ENCODE assay signal across 27 cellular contexts in the genomic region with DNA sequence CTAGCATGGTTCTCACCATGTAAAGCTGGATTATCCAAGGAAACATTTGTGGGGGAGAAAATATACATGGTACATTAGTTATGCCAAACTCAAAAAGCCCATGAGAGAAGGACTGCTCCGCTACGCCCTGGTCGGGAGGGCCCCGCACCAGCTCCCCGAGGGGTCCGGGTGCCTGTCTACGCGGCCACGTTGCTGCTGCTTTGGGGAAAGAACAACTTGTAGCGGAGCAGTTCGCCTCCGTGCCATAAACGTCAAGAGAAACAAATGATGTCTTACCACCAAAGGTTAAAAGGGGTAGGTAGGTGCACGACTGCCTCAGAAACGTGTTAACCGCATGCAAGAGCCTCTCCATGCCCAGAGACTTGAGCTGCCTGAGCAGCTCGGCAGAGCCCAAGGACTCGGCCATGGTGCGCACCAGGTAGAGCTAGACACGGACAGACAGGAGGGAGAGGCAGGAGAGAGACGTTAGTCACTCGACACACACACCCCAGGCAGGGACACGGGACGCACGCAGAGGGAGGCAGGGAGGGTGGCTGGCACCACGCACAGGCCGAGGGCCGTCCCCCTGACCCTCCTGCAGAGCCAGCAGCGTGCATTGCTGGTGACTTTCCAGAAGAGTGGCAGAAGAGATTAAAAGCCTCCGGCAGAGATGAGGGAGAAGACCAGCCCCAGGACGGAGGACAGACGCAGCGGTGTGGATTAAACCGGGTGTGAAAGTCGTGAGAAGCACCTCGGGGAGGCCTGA.
"Had no signal": no experiment of that assay in that cellular context is flagged by ENCODE, and none has a peak within 500 bp of the region (broad histone marks: within the 10 kb centered on the region; RNA-seq: fewer than 3 reads in every experiment).

No MANE protein-coding gene starts in this region.

- H3K4me3 ChIP-seq: breast epithelium, gastrocnemius medialis, neural progenitor cell, testis, transverse colon had no signal

- H3K9me3 Mint-ChIP-seq: activated CD4-positive, alpha-beta memory T cell treated with anti-CD3 and anti-CD28 coated beads, Interleukin-2, amount 10 ng/mL, durations not matched to agents 7 days and 5 days; activated CD4-positive, alpha-beta T cell treated with anti-CD3 and anti-CD28 coated beads, Interleukin-2, amount 10 ng/mL, durations not matched to agents 7 days and 5 days; activated T-cell treated with anti-CD3 and anti-CD28 coated beads, Interleukin-2, amount 50 U/mL, for 4 hours; activated T-helper 17 cell treated with anti-CD3 and anti-CD28 coated beads, Interleukin-2, amount 50 U/mL, for 72 hours; dendritic cell treated with granulocyte-macrophage colony-stimulating factor and Interleukin-4, amounts not matched to agents 40 ng/mL and 50 ng/mL, for 4 days; naive B cell; neural progenitor cell; T-helper 1 cell treated with Interleukin-12 subunit alpha and Interleukin-12 subunit beta and Interleukin-4 antibody, amounts not matched to agents 30 μg/mL and 1 μg/mL, for 36 hours had no signal

- H3K27ac ChIP-seq: breast epithelium, gastrocnemius medialis, neural progenitor cell, testis, transverse colon, WERI-Rb-1 had no signal

- H3K4me1 ChIP-seq: breast epithelium, gastrocnemius medialis, neural progenitor cell, testis, transverse colon had no signal

- H3K36me3 Mint-ChIP-seq: naive B cell had no signal

- H3K27me3 ChIP-seq: breast epithelium, gastrocnemius medialis, neural progenitor cell, testis, transverse colon had no signal

- H3K36me3 ChIP-seq: neural progenitor cell, WERI-Rb-1 had no signal

- H2AFZ ChIP-seq: neural progenitor cell had no signal

- ATAC-seq: activated T-cell treated with anti-CD3 and anti-CD28 coated beads, Interleukin-2, amount 50 U/mL, for 4 hours; activated T-helper 17 cell treated with anti-CD3 and anti-CD28 coated beads, Interleukin-2, amount 50 U/mL, for 72 hours; gastrocnemius medialis; left cardiac atrium; left ventricle myocardium superior had no signal

- H3K4me3 Mint-ChIP-seq: activated CD4-positive, alpha-beta memory T cell treated with anti-CD3 and anti-CD28 coated beads, Interleukin-2, amount 10 ng/mL, durations not matched to agents 7 days and 5 days; activated CD4-positive, alpha-beta T cell treated with anti-CD3 and anti-CD28 coated beads, Interleukin-2, amount 10 ng/mL, durations not matched to agents 7 days and 5 days; activated T-cell treated with anti-CD3 and anti-CD28 coated beads, Interleukin-2, amount 50 U/mL, for 4 hours; activated T-helper 17 cell treated with anti-CD3 and anti-CD28 coated beads, Interleukin-2, amount 50 U/mL, for 72 hours; dendritic cell treated with granulocyte-macrophage colony-stimulating factor and Interleukin-4, amounts not matched to agents 40 ng/mL and 50 ng/mL, for 4 days; naive B cell; neural progenitor cell; T-helper 1 cell treated with Interleukin-12 subunit alpha and Interleukin-12 subunit beta and Interleukin-4 antibody, amounts not matched to agents 30 μg/mL and 1 μg/mL, for 36 hours had no signal

- H3K9ac ChIP-seq: neural progenitor cell had no signal

- H3K27ac Mint-ChIP-seq: activated CD4-positive, alpha-beta memory T cell treated with anti-CD3 and anti-CD28 coated beads, Interleukin-2, amount 10 ng/mL, durations not matched to agents 7 days and 5 days; activated CD4-positive, alpha-beta T cell treated with anti-CD3 and anti-CD28 coated beads, Interleukin-2, amount 10 ng/mL, durations not matched to agents 7 days and 5 days; activated T-helper 17 cell treated with anti-CD3 and anti-CD28 coated beads, Interleukin-2, amount 50 U/mL, for 72 hours; dendritic cell treated with granulocyte-macrophage colony-stimulating factor and Interleukin-4, amounts not matched to agents 40 ng/mL and 50 ng/mL, for 4 days; neural progenitor cell; T-helper 1 cell treated with Interleukin-12 subunit alpha and Interleukin-12 subunit beta and Interleukin-4 antibody, amounts not matched to agents 30 μg/mL and 1 μg/mL, for 36 hours had no signal

- H3K4me1 Mint-ChIP-seq: activated CD4-positive, alpha-beta memory T cell treated with anti-CD3 and anti-CD28 coated beads, Interleukin-2, amount 10 ng/mL, durations not matched to agents 7 days and 5 days; activated CD4-positive, alpha-beta T cell treated with anti-CD3 and anti-CD28 coated beads, Interleukin-2, amount 10 ng/mL, durations not matched to agents 7 days and 5 days; activated T-helper 17 cell treated with anti-CD3 and anti-CD28 coated beads, Interleukin-2, amount 50 U/mL, for 72 hours; naive B cell; neural progenitor cell had no signal

- H3K9me3 ChIP-seq: breast epithelium, gastrocnemius medialis, testis, transverse colon had no signal

- DNase-seq: activated CD4-positive, alpha-beta memory T cell treated with anti-CD3 and anti-CD28 coated beads, Interleukin-2, amount 10 ng/mL, durations not matched to agents 7 days and 5 days; activated CD4-positive, alpha-beta T cell treated with anti-CD3 and anti-CD28 coated beads, Interleukin-2, amount 10 ng/mL, durations not matched to agents 7 days and 5 days; activated CD4-positive, CD25-positive, alpha-beta regulatory T cell treated with anti-CD3 and anti-CD28 coated beads, Interleukin-2, amount 50 U/mL, for 72 hours; activated CD8-positive, alpha-beta memory T cell treated with anti-CD3 and anti-CD28 coated beads, Interleukin-2, amount 50 U/mL, for 48 hours; activated gamma-delta T cell treated with Interleukin-2 at 50 U/mL for 16 hours; activated naive CD4-positive, alpha-beta T cell treated with anti-CD3 and anti-CD28 coated beads, Interleukin-2, amount 50 U/mL, for 16 hours; activated T-cell treated with anti-CD3 and anti-CD28 coated beads, Interleukin-2, amount 50 U/mL, for 4 hours; amygdala; central memory CD4-positive, alpha-beta T cell; gastrocnemius medialis; glutamatergic neuron; islet precursor cell; left cardiac atrium; left ventricle myocardium superior; naive B cell; right cardiac atrium; stimulated activated CD4-positive, alpha-beta T cell treated with anti-CD3 and anti-CD28 coated beads, Interleukin-2, amount 100 ng/mL, for 48 hours; stimulated activated naive CD4-positive, alpha-beta T cell treated with Interleukin-2 at 50 U/mL for 16 hours; T1000; testis; transverse colon; WERI-Rb-1 had no signal

- H3K27me3 Mint-ChIP-seq: activated CD4-positive, alpha-beta memory T cell treated with anti-CD3 and anti-CD28 coated beads, Interleukin-2, amount 10 ng/mL, durations not matched to agents 7 days and 5 days; activated CD4-positive, alpha-beta T cell treated with anti-CD3 and anti-CD28 coated beads, Interleukin-2, amount 10 ng/mL, durations not matched to agents 7 days and 5 days; activated T-helper 17 cell treated with anti-CD3 and anti-CD28 coated beads, Interleukin-2, amount 50 U/mL, for 72 hours; dendritic cell treated with granulocyte-macrophage colony-stimulating factor and Interleukin-4, amounts not matched to agents 40 ng/mL and 50 ng/mL, for 4 days; naive B cell had no signal

- H3K4me2 ChIP-seq: neural progenitor cell had no signal
